ENCODE assay signal across 27 cellular contexts in the genomic region with DNA sequence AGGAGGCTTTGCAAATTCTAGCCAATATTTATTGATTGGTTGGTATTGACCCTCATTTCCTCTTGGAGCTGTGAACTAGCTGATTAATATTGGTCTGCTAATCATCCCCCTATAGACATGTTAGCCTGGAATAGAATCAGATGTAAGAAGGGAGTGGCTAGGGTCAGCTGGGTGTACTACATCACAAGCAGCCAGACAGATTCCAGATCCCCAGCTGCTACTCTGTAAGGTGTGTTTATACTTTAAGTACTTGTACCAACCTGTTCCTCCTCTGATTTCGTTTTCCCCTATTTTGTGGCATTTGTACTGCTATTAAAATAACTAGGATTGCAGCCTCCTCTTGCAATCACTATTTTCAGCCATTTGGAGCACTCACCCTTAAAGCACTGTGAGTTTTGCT. TPM values are rescaled to one million over a fixed set of nuclear protein-coding genes. Genes with fewer than 3 reads are reported as not detected.
A peak's percentile ranks its signal among the peaks of the same experiment; 100 is the strongest.
DNase-seq lines count a peak whose midpoint lies in the region; ATAC-seq, FAIRE-seq and TF ChIP-seq lines count a peak whose summit lies in the region.
"Had no signal": no experiment of that assay in that cellular context is flagged by ENCODE, and none has a peak within 500 bp of the region (broad histone marks: within the 10 kb centered on the region; RNA-seq: fewer than 3 reads in every experiment).

No MANE protein-coding gene starts in this region.

- H3K27ac ChIP-seq in foreskin keratinocyte = no peak overlapping the region
- no peak overlapping the region for H3K27ac ChIP-seq in upper lobe of right lung
- H3K27ac ChIP-seq in PC-9 = no peak overlapping the region
- H3K27ac ChIP-seq: A549, C4-2B, HL-60, SJSA1 had no signal

- H3K9me2 ChIP-seq in PC-9 (ENCODE audit: insufficient read depth) = no peaks in the 10 kb centered on the region

- TF ChIP-seq CTCF in foreskin keratinocyte (conservative IDR thresholded peaks at IDR 0.05) (no peak), upper lobe of right lung (IDR thresholded peaks at IDR 0.05) (no peak), PC-9 (conservative IDR thresholded peaks at IDR 0.05) (no peak)

- no peaks in the 10 kb centered on the region for H3K36me3 ChIP-seq in upper lobe of right lung
- no peaks in the 10 kb centered on the region for H3K36me3 ChIP-seq in PC-9 (ENCODE audit: low read depth)
- H3K36me3 ChIP-seq: SJSA1 had no signal

- no peaks in the 10 kb centered on the region for H3K27me3 Mint-ChIP-seq in activated naive CD4-positive, alpha-beta T cell treated with anti-CD3 and anti-CD28 coated beads, Interleukin-2, amount 50 U/mL, for 24 hours

- peaks cover 6% of the 10 kb centered on the region for H3K27me3 ChIP-seq in foreskin keratinocyte
- H3K27me3 ChIP-seq in upper lobe of right lung = no peaks in the 10 kb centered on the region
- H3K27me3 ChIP-seq in PC-9 (ENCODE audit: insufficient read depth, low read depth) = no peaks in the 10 kb centered on the region
- H3K27me3 ChIP-seq: SJSA1 had no signal

- ATAC-seq in foreskin keratinocyte (peak; percentile 53), upper lobe of right lung (peak; percentile 25)
- ATAC-seq: A549; CD8-positive, alpha-beta T cell; Right ventricle myocardium inferior had no signal

- H2AFZ ChIP-seq in PC-9 = no peak overlapping the region

- H3K27ac Mint-ChIP-seq in activated naive CD4-positive, alpha-beta T cell treated with anti-CD3 and anti-CD28 coated beads, Interleukin-2, amount 50 U/mL, for 24 hours = peak overlapping the region; percentile 53
- H3K27ac Mint-ChIP-seq: CD8-positive, alpha-beta T cell had no signal

- H3K79me2 ChIP-seq in PC-9 (ENCODE audit: low read depth) = no peaks in the 10 kb centered on the region

- no peaks in the 10 kb centered on the region for H3F3A ChIP-seq in PC-9 (ENCODE audit: insufficient read depth, low read depth)

- peaks cover 18% of the 10 kb centered on the region for H3K36me3 Mint-ChIP-seq in activated naive CD4-positive, alpha-beta T cell treated with anti-CD3 and anti-CD28 coated beads, Interleukin-2, amount 50 U/mL, for 24 hours

- CTCF ChIA-PET in PC-9 (lab: Charles Lee) = no interaction called here

- no peaks in the 10 kb centered on the region for H3K9me3 ChIP-seq in upper lobe of right lung
- H3K9me3 ChIP-seq in PC-9 (ENCODE audit: insufficient read depth, low read depth) = no peaks in the 10 kb centered on the region
- H3K9me3 ChIP-seq: A549, Caco-2, SJSA1 had no signal

- H3K4me3 Mint-ChIP-seq in activated naive CD4-positive, alpha-beta T cell treated with anti-CD3 and anti-CD28 coated beads, Interleukin-2, amount 50 U/mL, for 24 hours = no peak overlapping the region
- H3K4me3 Mint-ChIP-seq: CD8-positive, alpha-beta T cell had no signal

- H4K20me1 ChIP-seq in PC-9 (ENCODE audit: insufficient read depth) = no peaks in the 10 kb centered on the region

- H3K4me1 ChIP-seq in foreskin keratinocyte = peaks cover 6% of the 10 kb centered on the region
- no peaks in the 10 kb centered on the region for H3K4me1 ChIP-seq in upper lobe of right lung
- H3K4me1 ChIP-seq in PC-9 (replicated peaks; ENCODE audit: insufficient read depth) = peaks cover 10% of the 10 kb centered on the region
- H3K4me1 ChIP-seq: A549, Caco-2, SJSA1 had no signal

- intact Hi-C loops in upper lobe of right lung (cut with DNase I) = no loop called here
- intact Hi-C loops in PC-9 (cut with micrococcal nuclease; ENCODE audit: unreplicated experiment) = no loop called here

- POLR2A ChIA-PET in PC-9 (lab: Charles Lee; ENCODE audit: unreplicated experiment) = no interaction called here

- BruUV-seq in PC-9 (replicated peaks; lab: Mats Ljungman, UMichigan) = no TSS peak

- DNase-seq in activated naive CD4-positive, alpha-beta T cell (lab: John Stamatoyannopoulos, UW) = no peak
- DNase-seq in NCI-H524 treated with DMSO at 0.1 percent for 48 hours (lab: John Stamatoyannopoulos, UW) (peak; percentile 52), foreskin keratinocyte (peak; percentile 56 to 76), upper lobe of right lung (no peak), PC-9 (no peak), urothelium cell line (ENCODE audit: low spot score) (no peak)
- DNase-seq: Caco-2; CD8-positive, alpha-beta T cell; DMS79 treated with DMSO at 0.1 percent for 48 hours; GF-D8; NCI-H1092; NCI-H1417 treated with DMSO at 0.1 percent for 48 hours; NCI-H1694 treated with DMSO at 0.1 percent for 48 hours; NCI-H2081; NCI-H345; NCI-H510A treated with DMSO at 0.1 percent for 48 hours; NCI-H774; OCI-M1 had no signal

- H3K4me3 ChIP-seq in upper lobe of right lung (no peak overlapping the region), PC-9 (no peak overlapping the region)
- H3K4me3 ChIP-seq: A549, SJSA1 had no signal

- H3K4me2 ChIP-seq in PC-9 = no peak overlapping the region
- H3K4me2 ChIP-seq: A549 had no signal

- no peaks in the 10 kb centered on the region for H3K9me3 Mint-ChIP-seq in activated naive CD4-positive, alpha-beta T cell treated with anti-CD3 and anti-CD28 coated beads, Interleukin-2, amount 50 U/mL, for 24 hours
- H3K9me3 Mint-ChIP-seq: CD8-positive, alpha-beta T cell had no signal

- no peak for FAIRE-seq in urothelium cell line (lab: Jason Lieb, UNC)
- FAIRE-seq: A549, GM19239, H54 had no signal

- H3K4me1 Mint-ChIP-seq in activated naive CD4-positive, alpha-beta T cell treated with anti-CD3 and anti-CD28 coated beads, Interleukin-2, amount 50 U/mL, for 24 hours = peaks cover 4% of the 10 kb centered on the region

RNA-seq across cellular contexts. Expression of gene PARP15, which starts 49.9 kb away (rescaled TPM):
- total RNA-seq in foreskin keratinocyte (0.27 and 0.35 TPM in 2 replicates), upper lobe of right lung (9.7 TPM), PC-9 (2021) (0.07 and 0.13 TPM in 2 replicates)
- polyA plus RNA-seq in foreskin keratinocyte = 0.09 and 0.11 TPM in 2 replicates
- total RNA-seq: HT-29, SJSA1 had no signal

RNA-seq across cellular contexts. Expression of gene PARP14, which starts 53.3 kb away (rescaled TPM):
- total RNA-seq in foreskin keratinocyte (60.9 and 66.7 TPM in 2 replicates), upper lobe of right lung (131 TPM), PC-9 (2021) (31.6 and 33.3 TPM in 2 replicates)
- polyA plus RNA-seq in foreskin keratinocyte = 13.8 and 15.1 TPM in 2 replicates

Comparison
In these comparisons a context has a peak if more than half of its experiments do, and no peak if none do; other contexts are left out.
1. DNase-seq: peak in NCI-H524 treated with DMSO at 0.1 percent for 48 hours (single experiment) and foreskin keratinocyte (2 of 2); none in activated naive CD4-positive, alpha-beta T cell (0 of 4), upper lobe of right lung (single experiment), PC-9 (0 of 2) and urothelium cell line (single experiment).